In the genomic region with DNA sequence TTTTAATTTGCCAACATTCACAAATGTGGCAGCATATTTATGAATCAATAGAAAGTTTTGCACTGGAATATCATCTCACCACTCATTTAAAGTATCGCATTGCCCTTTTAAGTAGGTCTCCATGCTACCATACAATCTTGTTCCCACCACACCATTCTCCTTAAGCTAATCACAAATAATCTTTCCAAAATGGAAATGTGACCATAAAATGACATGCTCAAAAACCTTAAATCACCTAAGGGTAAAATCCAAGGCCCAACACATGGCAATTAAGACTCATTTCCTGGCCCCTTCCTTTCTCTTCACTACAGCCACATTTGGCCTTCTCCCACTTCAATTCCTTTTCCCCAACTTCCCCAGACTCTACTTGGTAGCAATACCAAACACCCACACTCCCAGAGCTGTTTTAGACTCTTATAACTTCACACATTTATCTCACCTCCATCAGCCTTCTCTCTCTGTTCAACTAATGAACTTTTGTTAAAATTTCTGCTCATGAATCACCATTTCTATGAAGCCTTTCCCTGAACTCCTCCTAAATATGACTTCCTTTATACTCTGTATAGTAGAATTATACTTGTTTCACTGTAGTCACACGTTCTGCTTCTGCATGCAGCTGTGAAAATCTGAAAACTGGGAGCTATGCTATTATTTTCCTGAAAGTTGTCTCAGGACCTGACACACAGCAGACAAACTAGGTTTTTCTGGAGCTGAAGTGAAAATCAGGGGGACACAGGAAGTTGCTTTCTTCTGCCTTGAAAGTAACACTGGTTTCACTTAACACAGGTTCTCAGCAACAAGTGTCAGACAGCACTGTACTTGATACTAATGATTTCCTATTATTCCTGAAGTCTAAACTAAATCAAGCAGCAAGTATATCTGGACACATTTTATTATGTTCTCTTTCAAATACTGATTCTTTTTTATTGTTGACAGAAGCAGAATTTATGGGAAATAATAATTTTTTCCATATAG, we compare ENCODE assay signal across 11 cellular contexts.
DNase-seq lines count a peak whose midpoint lies in the region; ATAC-seq and TF ChIP-seq lines count a peak whose summit lies in the region.
"Had no signal": no experiment of that assay in that cellular context is flagged by ENCODE, and none has a peak within 500 bp of the region (broad histone marks: within the 10 kb centered on the region; RNA-seq: fewer than 3 reads in every experiment).

No MANE protein-coding gene starts in this region.

- H3K36me3 ChIP-seq in suprapubic skin = no peaks in the 10 kb centered on the region
- H3K36me3 ChIP-seq: SJSA1 had no signal

- intact Hi-C loops in CD4-positive, alpha-beta T cell (cut with DNase I, micrococcal nuclease) = no loop called here

- H3K9me3 Mint-ChIP-seq in memory B cell = no peaks in the 10 kb centered on the region
- H3K9me3 Mint-ChIP-seq in CD4-positive, alpha-beta T cell = no peaks in the 10 kb centered on the region
- H3K9me3 Mint-ChIP-seq: mesothelial cell of epicardium had no signal

- no peak for TF ChIP-seq POLR2A in suprapubic skin (IDR thresholded peaks at IDR 0.05)

- H3K27me3 ChIP-seq in suprapubic skin = no peaks in the 10 kb centered on the region
- no peaks in the 10 kb centered on the region for H3K27me3 ChIP-seq in CD4-positive, alpha-beta T cell (ENCODE audit: control insufficient read depth, insufficient read depth, low read length)
- H3K27me3 ChIP-seq: SJSA1 had no signal

- 68% methylated on average over 2 of the region's 2 CpGs for WGBS in suprapubic skin

- H3K4me3 ChIP-seq in suprapubic skin = no peak overlapping the region
- H3K4me3 ChIP-seq: SJSA1 had no signal

- H3K4me1 ChIP-seq in suprapubic skin = no peaks in the 10 kb centered on the region
- H3K4me1 ChIP-seq: SJSA1 had no signal

- H3K4me3 Mint-ChIP-seq in memory B cell = no peak overlapping the region
- H3K4me3 Mint-ChIP-seq in CD4-positive, alpha-beta T cell = no peak overlapping the region
- H3K4me3 Mint-ChIP-seq: mesothelial cell of epicardium had no signal

- no peak overlapping the region for H3K27ac ChIP-seq in suprapubic skin
- no peak overlapping the region for H3K27ac ChIP-seq in CD4-positive, alpha-beta T cell (ENCODE audit: low read depth, low read length)
- H3K27ac ChIP-seq: SJSA1 had no signal

- no peak for DNase-seq in memory B cell (ENCODE audit: low spot score in 2 of 2)
- no peak for DNase-seq in suprapubic skin (ENCODE audit: low spot score in 2 of 2)
- no peak for DNase-seq in globus pallidus (ENCODE audit: low spot score)
- no peak for DNase-seq in CD4-positive, alpha-beta T cell
- no peak for DNase-seq in superior temporal gyrus (ENCODE audit: extremely low spot score)

- no peak for TF ChIP-seq EP300 in suprapubic skin (IDR thresholded peaks at IDR 0.05)

- H3K27me3 Mint-ChIP-seq in memory B cell = no peaks in the 10 kb centered on the region
- no peaks in the 10 kb centered on the region for H3K27me3 Mint-ChIP-seq in CD4-positive, alpha-beta T cell

- CTCF ChIA-PET in CD4-positive, alpha-beta T cell (lab: Charles Lee) = no interaction called here

- H3K27ac Mint-ChIP-seq in memory B cell = peak overlapping the region; percentile 40
- H3K27ac Mint-ChIP-seq in CD4-positive, alpha-beta T cell = no peak overlapping the region
- H3K27ac Mint-ChIP-seq: mesothelial cell of epicardium had no signal

- POLR2A ChIA-PET in CD4-positive, alpha-beta T cell (lab: Charles Lee) = interaction anchor here (1.4 kb wide), 1 partner anchor 30 kb away, joined by 5 read pairs; no protein-coding TSS in a partner anchor

- TF ChIP-seq CTCF in suprapubic skin (IDR thresholded peaks at IDR 0.05) = no peak
- no peak for TF ChIP-seq CTCF in CD4-positive, alpha-beta T cell (IDR thresholded peaks at IDR 0.05)

- ATAC-seq in GM18867 (IDR thresholded peaks at IDR 0.05; ENCODE audit: unreplicated experiment) (peak; percentile 59), GM21786 (IDR thresholded peaks at IDR 0.05; ENCODE audit: unreplicated experiment) (peak; percentile 51), HG03521 (IDR thresholded peaks at IDR 0.05; ENCODE audit: unreplicated experiment) (peak; percentile 58), memory B cell (ENCODE audit: low read depth) (peak; percentile 55)
- ATAC-seq in CD4-positive, alpha-beta T cell (ENCODE audit: poor library complexity) = no peak
- ATAC-seq: HepG2 had no signal

- peaks cover 10% of the 10 kb centered on the region for H3K4me1 Mint-ChIP-seq in memory B cell
- H3K4me1 Mint-ChIP-seq in CD4-positive, alpha-beta T cell (ENCODE audit: low read depth) = peaks cover 13% of the 10 kb centered on the region

- peaks cover under 1% of the 10 kb centered on the region for H3K36me3 Mint-ChIP-seq in memory B cell
- H3K36me3 Mint-ChIP-seq in CD4-positive, alpha-beta T cell (ENCODE audit: low read depth) = no peaks in the 10 kb centered on the region

- H3K9me3 ChIP-seq in suprapubic skin = no peaks in the 10 kb centered on the region
- no peaks in the 10 kb centered on the region for H3K9me3 ChIP-seq in CD4-positive, alpha-beta T cell (ENCODE audit: control insufficient read depth, low read length)
- H3K9me3 ChIP-seq: SJSA1 had no signal
